ENCODE assay signal across 8 cellular contexts in the genomic region with DNA sequence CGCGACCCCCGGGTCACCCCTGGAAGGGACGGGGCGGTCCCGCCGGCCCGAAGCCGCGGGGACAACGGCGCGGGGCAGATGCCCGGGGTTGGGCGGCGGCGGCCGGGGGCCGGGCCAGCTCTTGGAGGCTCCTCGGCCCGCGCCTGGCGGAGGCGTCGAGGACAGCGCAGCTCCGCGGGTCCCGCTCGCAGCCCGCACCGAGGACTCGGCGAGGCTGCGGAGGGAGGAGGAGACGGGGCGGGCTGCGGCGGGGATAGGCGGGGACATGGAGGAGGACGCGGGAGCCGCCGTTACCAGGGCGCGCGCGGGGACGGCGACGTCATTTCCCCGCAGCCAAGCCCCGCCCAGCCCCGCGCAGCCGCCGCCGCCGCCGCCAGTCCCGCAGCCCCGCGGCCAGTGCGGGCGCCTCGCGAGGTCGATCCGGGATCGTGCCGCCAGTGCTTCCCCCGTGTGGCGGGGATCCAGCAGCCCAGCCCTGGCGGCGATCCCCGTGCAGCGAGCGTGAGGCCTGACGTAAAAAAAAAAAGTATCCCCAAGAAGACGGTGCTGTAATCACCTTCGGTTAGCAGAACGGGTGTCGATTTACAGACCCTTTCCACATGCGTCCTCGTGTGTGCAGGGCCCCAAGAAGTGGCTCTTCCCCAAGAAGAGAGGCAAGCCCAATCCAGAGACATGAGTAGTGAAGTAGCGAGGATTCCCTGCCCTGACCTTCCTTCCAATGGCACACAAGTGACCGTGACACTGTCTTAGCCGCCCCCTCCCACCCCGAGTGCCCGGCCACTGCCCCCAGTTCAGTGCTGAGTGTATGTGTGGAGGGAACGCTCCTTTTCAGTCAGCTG. TPM values are rescaled to one million over a fixed set of nuclear protein-coding genes. Genes with fewer than 3 reads are reported as not detected.
DNase-seq lines count a peak whose midpoint lies in the region; ATAC-seq and TF ChIP-seq lines count a peak whose summit lies in the region.

A gene with protein sequence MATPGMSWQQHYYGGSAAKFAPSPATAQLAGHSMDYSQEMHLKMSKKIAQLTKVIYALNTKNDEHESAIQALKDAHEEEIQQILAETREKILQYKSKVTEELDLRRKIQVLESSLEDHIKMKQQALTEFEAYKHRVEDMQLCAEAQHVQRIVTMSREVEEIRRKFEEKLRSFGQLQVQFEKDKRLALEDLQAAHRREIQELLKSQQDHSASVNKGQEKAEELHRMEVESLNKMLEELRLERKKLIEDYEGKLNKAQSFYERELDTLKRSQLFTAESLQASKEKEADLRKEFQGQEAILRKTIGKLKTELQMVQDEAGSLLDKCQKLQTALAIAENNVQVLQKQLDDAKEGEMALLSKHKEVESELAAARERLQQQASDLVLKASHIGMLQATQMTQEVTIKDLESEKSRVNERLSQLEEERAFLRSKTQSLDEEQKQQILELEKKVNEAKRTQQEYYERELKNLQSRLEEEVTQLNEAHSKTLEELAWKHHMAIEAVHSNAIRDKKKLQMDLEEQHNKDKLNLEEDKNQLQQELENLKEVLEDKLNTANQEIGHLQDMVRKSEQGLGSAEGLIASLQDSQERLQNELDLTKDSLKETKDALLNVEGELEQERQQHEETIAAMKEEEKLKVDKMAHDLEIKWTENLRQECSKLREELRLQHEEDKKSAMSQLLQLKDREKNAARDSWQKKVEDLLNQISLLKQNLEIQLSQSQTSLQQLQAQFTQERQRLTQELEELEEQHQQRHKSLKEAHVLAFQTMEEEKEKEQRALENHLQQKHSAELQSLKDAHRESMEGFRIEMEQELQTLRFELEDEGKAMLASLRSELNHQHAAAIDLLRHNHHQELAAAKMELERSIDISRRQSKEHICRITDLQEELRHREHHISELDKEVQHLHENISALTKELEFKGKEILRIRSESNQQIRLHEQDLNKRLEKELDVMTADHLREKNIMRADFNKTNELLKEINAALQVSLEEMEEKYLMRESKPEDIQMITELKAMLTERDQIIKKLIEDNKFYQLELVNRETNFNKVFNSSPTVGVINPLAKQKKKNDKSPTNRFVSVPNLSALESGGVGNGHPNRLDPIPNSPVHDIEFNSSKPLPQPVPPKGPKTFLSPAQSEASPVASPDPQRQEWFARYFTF (minus strand): TSS at position 216 of the 839 bp plus-strand sequence. CDS start 365 bp downstream, outside the sequence.

- H3K4me3 ChIP-seq in DOHH2 (ENCODE audit: low read length) = no peak within 1 kb of the TSS
- H3K4me3 ChIP-seq in KMS-11 (IDR thresholded peaks at IDR 0.05; ENCODE audit: insufficient read depth, low read depth, low read length) = no peak within 1 kb of the TSS
- H3K4me3 ChIP-seq in SK-N-MC = peak within 1 kb of the TSS; percentile 87
- H3K4me3 ChIP-seq in thymus (ENCODE audit: low read length) = peak within 1 kb of the TSS; percentile 65

- peaks cover 6% of the 10 kb centered on the region for H3K36me3 Mint-ChIP-seq in activated naive CD4-positive, alpha-beta T cell treated with anti-CD3 and anti-CD28 coated beads, Interleukin-2, amount 50 U/mL, for 24 hours
- H3K36me3 Mint-ChIP-seq in osteocyte (ENCODE audit: unreplicated experiment) = no peaks in the 10 kb centered on the region

- H3K4me1 ChIP-seq in DOHH2 (ENCODE audit: control insufficient read depth, low read length) (no peaks in the 10 kb centered on the region), KMS-11 (ENCODE audit: low read depth, poor library complexity, severe bottlenecking) (peaks cover 6% of the 10 kb centered on the region), thymus (ENCODE audit: control insufficient read depth, insufficient read depth, low read length) (no peaks in the 10 kb centered on the region)

- H3K9me3 ChIP-seq in DOHH2 (ENCODE audit: control insufficient read depth, insufficient read depth, low read length) = peaks cover 20% of the 10 kb centered on the region; the same call in 1 of the 2 replicates
- H3K9me3 ChIP-seq in SK-N-MC (ENCODE audit: low read depth, low read length) = no peaks in the 10 kb centered on the region
- H3K9me3 ChIP-seq in thymus (ENCODE audit: control insufficient read depth) = peaks cover 8% of the 10 kb centered on the region

- peaks cover 36% of the 10 kb centered on the region for H3K27me3 ChIP-seq in DOHH2 (ENCODE audit: control insufficient read depth, low read length)
- H3K27me3 ChIP-seq in KMS-11 (ENCODE audit: insufficient read depth, low read depth) = no peaks in the 10 kb centered on the region
- peaks cover 14% of the 10 kb centered on the region for H3K27me3 ChIP-seq in thymus (ENCODE audit: control insufficient read depth, insufficient read depth)

- no peaks in the 10 kb centered on the region for H3K27me3 Mint-ChIP-seq in activated naive CD4-positive, alpha-beta T cell treated with anti-CD3 and anti-CD28 coated beads, Interleukin-2, amount 50 U/mL, for 24 hours
- peaks cover 49% of the 10 kb centered on the region for H3K27me3 Mint-ChIP-seq in osteocyte (ENCODE audit: unreplicated experiment)

- under 1% methylated on average over 91 of the region's 91 CpGs for WGBS in thymus

- H3K27ac Mint-ChIP-seq in activated naive CD4-positive, alpha-beta T cell treated with anti-CD3 and anti-CD28 coated beads, Interleukin-2, amount 50 U/mL, for 24 hours = peak within 1 kb of the TSS; percentile 97
- peak within 1 kb of the TSS; percentile 59 for H3K27ac Mint-ChIP-seq in osteocyte (ENCODE audit: unreplicated experiment)

- H3K36me3 ChIP-seq in DOHH2 (ENCODE audit: control insufficient read depth, low read length) (no peaks in the 10 kb centered on the region), KMS-11 (ENCODE audit: insufficient read depth) (no peaks in the 10 kb centered on the region), SK-N-MC (ENCODE audit: insufficient read depth, low read length) (no peaks in the 10 kb centered on the region), thymus (ENCODE audit: control insufficient read depth, insufficient read depth) (no peaks in the 10 kb centered on the region)

- H3K9ac ChIP-seq in KMS-11 = peak within 1 kb of the TSS; percentile 67; the same call in 1 of the 2 replicates
- H3K9ac ChIP-seq in SK-N-MC (ENCODE audit: insufficient read length) = peak within 1 kb of the TSS; percentile 82

- no peaks in the 10 kb centered on the region for H3F3A ChIP-seq in DOHH2 (ENCODE audit: control insufficient read depth, insufficient read depth)

- H2AFZ ChIP-seq in KMS-11 (ENCODE audit: low read depth) = peak within 1 kb of the TSS; percentile 92

- H4K20me1 ChIP-seq in DOHH2 (ENCODE audit: control insufficient read depth, insufficient read depth, low read depth, low read length) (no peaks in the 10 kb centered on the region), KMS-11 (ENCODE audit: insufficient read depth) (no peaks in the 10 kb centered on the region)

- ATAC-seq in GM21825 (IDR thresholded peaks at IDR 0.05; ENCODE audit: unreplicated experiment) = peak; percentile 72

- peak within 1 kb of the TSS; percentile 37; the same call in 1 of the 2 replicates for H3K4me2 ChIP-seq in DOHH2 (ENCODE audit: low read length)
- peak within 1 kb of the TSS; percentile 80 for H3K4me2 ChIP-seq in KMS-11

- H3K4me1 Mint-ChIP-seq in activated naive CD4-positive, alpha-beta T cell treated with anti-CD3 and anti-CD28 coated beads, Interleukin-2, amount 50 U/mL, for 24 hours = peaks cover 53% of the 10 kb centered on the region
- peaks cover 10% of the 10 kb centered on the region for H3K4me1 Mint-ChIP-seq in osteocyte (ENCODE audit: unreplicated experiment)

- no peak for DNase-seq in SK-N-MC (ENCODE audit: low read depth, low spot score)
- peak; percentile 26 to 92 (median 80) for DNase-seq in head of caudate nucleus
- DNase-seq in osteocyte (ENCODE audit: extremely low spot score, unreplicated experiment) = peak; percentile 89

- no peak within 1 kb of the TSS for H3K27ac ChIP-seq in DOHH2 (ENCODE audit: low read depth, low read length)
- H3K27ac ChIP-seq in KMS-11 = no peak within 1 kb of the TSS
- no peak within 1 kb of the TSS for H3K27ac ChIP-seq in SK-N-MC
- peak within 1 kb of the TSS; percentile 4 for H3K27ac ChIP-seq in thymus (ENCODE audit: low read depth)

- H3K9me2 ChIP-seq in DOHH2 (replicated peaks; ENCODE audit: control insufficient read depth, low read length) = no peaks in the 10 kb centered on the region

- intact Hi-C loops in head of caudate nucleus (cut with DNase I) = no loop called here

- H3K4me3 Mint-ChIP-seq in activated naive CD4-positive, alpha-beta T cell treated with anti-CD3 and anti-CD28 coated beads, Interleukin-2, amount 50 U/mL, for 24 hours = peak within 1 kb of the TSS; percentile 89
- peak within 1 kb of the TSS; percentile 91 for H3K4me3 Mint-ChIP-seq in osteocyte (ENCODE audit: unreplicated experiment)

- H3K79me2 ChIP-seq in DOHH2 (ENCODE audit: control insufficient read depth, low read length) (no peaks in the 10 kb centered on the region), KMS-11 (ENCODE audit: insufficient read depth, low read depth) (no peaks in the 10 kb centered on the region)

- TF ChIP-seq CTCF in DOHH2 (IDR thresholded peaks at IDR 0.05; ENCODE audit: low read depth, low read length, poor library complexity, severe bottlenecking) (no peak), KMS-11 (conservative IDR thresholded peaks at IDR 0.05; ENCODE audit: low read depth, low read length) (no peak), osteocyte (IDR thresholded peaks at IDR 0.05) (peak; percentile 57)

- peaks cover 5% of the 10 kb centered on the region for H3K9me3 Mint-ChIP-seq in activated naive CD4-positive, alpha-beta T cell treated with anti-CD3 and anti-CD28 coated beads, Interleukin-2, amount 50 U/mL, for 24 hours
- H3K9me3 Mint-ChIP-seq in osteocyte (ENCODE audit: unreplicated experiment) = peaks cover 5% of the 10 kb centered on the region

RNA-seq across cellular contexts. Expression of the gene that starts here (rescaled TPM):
- 0.50 and 0.59 TPM in 2 replicates for total RNA-seq in osteocyte
- polyA plus RNA-seq in thymus = 3.3 TPM

Comparison
In these comparisons a context has a peak if more than half of its experiments do, and no peak if none do; other contexts are left out.
1. Peak in DNase-seq in osteocyte; RNA of the gene not detected or under 1 TPM.
2. H3K4me3 ChIP-seq: peak in SK-N-MC (single experiment) and thymus (single experiment); none in DOHH2 (single experiment) and KMS-11 (single experiment).